Comparison of ENCODE assay signal across 8 cellular contexts in genomic region chr10:24208661-24209420, GRCh38. TPM values are rescaled to one million over a fixed set of nuclear protein-coding genes. Genes with fewer than 3 reads are reported as not detected.
DNase-seq lines count a peak whose midpoint lies in the region; ATAC-seq and TF ChIP-seq lines count a peak whose summit lies in the region.

Gene KIAA1217, plus strand, starts transcription at chr10:24209138. Its CDS starts 56 bp downstream, at chr10:24209194.

- peak within 1 kb of the TSS; percentile 79 for H3K4me3 Mint-ChIP-seq in activated naive CD4-positive, alpha-beta T cell treated with anti-CD3 and anti-CD28 coated beads, Interleukin-2, amount 50 U/mL, for 24 hours
- peak within 1 kb of the TSS; percentile 71 for H3K4me3 Mint-ChIP-seq in activated naive CD8-positive, alpha-beta T cell treated with anti-CD3 and anti-CD28 coated beads, Interleukin-2, amount 50 U/mL, for 24 hours

- DNase-seq in activated naive CD4-positive, alpha-beta T cell treated with Interleukin-2 at 50 U/mL for 16 hours = no peak
- DNase-seq in activated naive CD8-positive, alpha-beta T cell treated with anti-CD3 and anti-CD28 coated beads, Interleukin-2, amount 50 U/mL, for 24 hours = peak; percentile 9
- DNase-seq in iPS DF 6.9 (ENCODE audit: low read depth, low spot score) (no peak), gastrocnemius medialis (peak; percentile 74 to 87), H4 (ENCODE audit: low spot score) (no peak), activated gamma-delta T cell (lab: John Stamatoyannopoulos, UW) (no peak)

- H3K27me3 ChIP-seq in iPS DF 6.9 (ENCODE audit: control insufficient read depth, insufficient read depth, low read length) = no peaks in the 10 kb centered on the region
- H3K27me3 ChIP-seq in gastrocnemius medialis = no peaks in the 10 kb centered on the region

- ATAC-seq in HG03378 (IDR thresholded peaks at IDR 0.05; ENCODE audit: unreplicated experiment) (peak; percentile 26), gastrocnemius medialis (peak; percentile 61 to 65)
- ATAC-seq in activated naive CD8-positive, alpha-beta T cell treated with anti-CD3 and anti-CD28 coated beads, Interleukin-2, amount 50 U/mL, for 24 hours = peak; percentile 25

- WGBS in iPS DF 6.9 (ENCODE audit: insufficient coverage, insufficient read length) = no CpG with 5 or more reads among the region's 34 CpGs

- H3K9me3 ChIP-seq in iPS DF 6.9 (ENCODE audit: control insufficient read depth, insufficient read depth, low read length) (no peaks in the 10 kb centered on the region), gastrocnemius medialis (no peaks in the 10 kb centered on the region)

- H3K9me3 Mint-ChIP-seq in activated naive CD4-positive, alpha-beta T cell treated with anti-CD3 and anti-CD28 coated beads, Interleukin-2, amount 50 U/mL, for 24 hours = peaks cover 6% of the 10 kb centered on the region
- no peaks in the 10 kb centered on the region for H3K9me3 Mint-ChIP-seq in activated naive CD8-positive, alpha-beta T cell treated with anti-CD3 and anti-CD28 coated beads, Interleukin-2, amount 50 U/mL, for 24 hours

- H3K4me1 ChIP-seq in iPS DF 6.9 (ENCODE audit: control insufficient read depth, insufficient read depth, low read length) (peaks cover 6% of the 10 kb centered on the region), gastrocnemius medialis (peaks cover 71 to 73% of the 10 kb centered on the region in 2 donors)

- intact Hi-C loops in gastrocnemius medialis (cut with DNase I; ENCODE audit: low total_unique reads) = loop anchor here (5.0 to 10.0 kb wide), 4 partner anchors 92 to 806 kb away; partner anchors contain the start of genes ENKUR and THNSL1

- peak within 1 kb of the TSS; percentile 88 for H3K27ac Mint-ChIP-seq in activated naive CD4-positive, alpha-beta T cell treated with anti-CD3 and anti-CD28 coated beads, Interleukin-2, amount 50 U/mL, for 24 hours
- H3K27ac Mint-ChIP-seq in activated naive CD8-positive, alpha-beta T cell treated with anti-CD3 and anti-CD28 coated beads, Interleukin-2, amount 50 U/mL, for 24 hours = peak within 1 kb of the TSS; percentile 84

- H3K36me3 ChIP-seq in iPS DF 6.9 (ENCODE audit: control insufficient read depth, insufficient read depth, low read length) (no peaks in the 10 kb centered on the region), gastrocnemius medialis (no peaks in the 10 kb centered on the region)

- H3K4me3 ChIP-seq in iPS DF 6.9 (ENCODE audit: low read length) (peak within 1 kb of the TSS; percentile 53; the same call in 1 of the 2 replicates), gastrocnemius medialis (peak within 1 kb of the TSS; percentile 62 to 86 (median 69))

- H3K27me3 Mint-ChIP-seq in activated naive CD4-positive, alpha-beta T cell treated with anti-CD3 and anti-CD28 coated beads, Interleukin-2, amount 50 U/mL, for 24 hours = peaks cover 37% of the 10 kb centered on the region
- peaks cover 52% of the 10 kb centered on the region for H3K27me3 Mint-ChIP-seq in activated naive CD8-positive, alpha-beta T cell treated with anti-CD3 and anti-CD28 coated beads, Interleukin-2, amount 50 U/mL, for 24 hours

- H3K36me3 Mint-ChIP-seq in activated naive CD4-positive, alpha-beta T cell treated with anti-CD3 and anti-CD28 coated beads, Interleukin-2, amount 50 U/mL, for 24 hours = no peaks in the 10 kb centered on the region
- H3K36me3 Mint-ChIP-seq in activated naive CD8-positive, alpha-beta T cell treated with anti-CD3 and anti-CD28 coated beads, Interleukin-2, amount 50 U/mL, for 24 hours (ENCODE audit: low read depth) = no peaks in the 10 kb centered on the region

- peak; percentile 47 to 66 for TF ChIP-seq POLR2A in gastrocnemius medialis (IDR thresholded peaks at IDR 0.05)

- TF ChIP-seq CTCF in gastrocnemius medialis (IDR thresholded peaks at IDR 0.05 in 4 of 5, conservative IDR thresholded peaks at IDR 0.05 in 1 of 5) = no peak

- H3K4me1 Mint-ChIP-seq in activated naive CD4-positive, alpha-beta T cell treated with anti-CD3 and anti-CD28 coated beads, Interleukin-2, amount 50 U/mL, for 24 hours = peaks cover 26% of the 10 kb centered on the region
- H3K4me1 Mint-ChIP-seq in activated naive CD8-positive, alpha-beta T cell treated with anti-CD3 and anti-CD28 coated beads, Interleukin-2, amount 50 U/mL, for 24 hours = peaks cover 32% of the 10 kb centered on the region

- in situ Hi-C loops in gastrocnemius medialis (cut with MboI; ENCODE audit: low sequenced_read_pairs in 4 of 4) = loop anchor here (10.0 to 25.0 kb wide), 3 partner anchors 153 to 316 kb away; no protein-coding TSS in a partner anchor

- H3K27ac ChIP-seq in iPS DF 6.9 (ENCODE audit: low read length) (no peak within 1 kb of the TSS), gastrocnemius medialis (peak within 1 kb of the TSS; percentile 92 to 96 (median 94))

RNA-seq across cellular contexts. Expression of gene KIAA1217, which starts in this region (rescaled TPM):
- 100 to 1,000 TPM; 152 to 266 (median 155) TPM for total RNA-seq in gastrocnemius medialis
- 2.5 and 5.2 TPM in 2 replicates for total RNA-seq in H4 (2014; rRNA removed; shearing (Covaris generic))

Comparison
In these comparisons a context has a peak if more than half of its experiments do, and no peak if none do; other contexts are left out.
1. RNA of gene KIAA1217 (total RNA-seq): 152 to 266 TPM in gastrocnemius medialis; 2.5 to 5.2 TPM in H4; every median in the first group is over 10 times any median in the second.
2. DNase-seq: peak in activated naive CD8-positive, alpha-beta T cell treated with anti-CD3 and anti-CD28 coated beads, Interleukin-2, amount 50 U/mL, for 24 hours (single experiment) and gastrocnemius medialis (2 of 2); none in activated naive CD4-positive, alpha-beta T cell treated with Interleukin-2 at 50 U/mL for 16 hours (single experiment), iPS DF 6.9 (single experiment), H4 (single experiment) and activated gamma-delta T cell (single experiment).
3. Peak in every context shown above with its lines, with median percentiles within 50 percentile points of each other: ATAC-seq.